In the genomic region with DNA sequence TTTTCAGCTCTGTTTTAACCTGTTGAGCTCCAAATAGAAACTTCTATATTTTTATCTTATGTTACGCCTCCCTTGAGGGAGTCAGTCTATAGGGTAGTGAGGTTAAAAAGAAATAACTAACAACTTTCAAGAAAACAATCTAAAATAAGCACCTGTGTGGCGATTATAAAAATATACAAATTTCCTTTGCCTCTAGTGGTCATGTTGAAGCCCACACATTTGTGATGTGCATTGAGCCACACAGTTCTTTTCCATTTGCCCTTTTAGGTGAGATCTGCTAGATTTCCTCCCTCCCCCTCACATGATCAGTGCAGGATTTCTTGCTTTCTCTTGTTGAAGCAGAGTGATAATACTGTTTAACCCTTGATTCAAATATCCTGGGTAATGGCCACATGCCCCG, we compare ENCODE assay signal across 16 cellular contexts.
"Had no signal": no experiment of that assay in that cellular context is flagged by ENCODE, and none has a peak within 500 bp of the region (broad histone marks: within the 10 kb centered on the region; RNA-seq: fewer than 3 reads in every experiment).

No MANE protein-coding gene starts in this region.

- H3K9me3 ChIP-seq: ovary had no signal

- H3K36me3 ChIP-seq: ovary had no signal

- H3K36me3 Mint-ChIP-seq: activated naive CD4-positive, alpha-beta T cell treated with anti-CD3 and anti-CD28 coated beads, Interleukin-2, amount 50 U/mL, for 72 hours had no signal

- H3K4me1 Mint-ChIP-seq: neural crest cell had no signal

- H3K27ac Mint-ChIP-seq: activated naive CD4-positive, alpha-beta T cell treated with anti-CD3 and anti-CD28 coated beads, Interleukin-2, amount 50 U/mL, for 72 hours; activated T-cell treated with anti-CD3 and anti-CD28 coated beads, Interleukin-2, amount 50 U/mL, for 24 hours; dendritic cell treated with granulocyte-macrophage colony-stimulating factor and Interleukin-4, amounts not matched to agents 40 ng/mL and 50 ng/mL, for 4 days; effector memory CD8-positive, alpha-beta T cell; stimulated activated naive CD8-positive, alpha-beta T cell treated with anti-CD3 and anti-CD28 coated beads, Interleukin-15, amount 100 ng/mL, for 72 hours had no signal

- H3K9me3 Mint-ChIP-seq: activated naive CD4-positive, alpha-beta T cell treated with anti-CD3 and anti-CD28 coated beads, Interleukin-2, amount 50 U/mL, for 72 hours; activated T-cell treated with anti-CD3 and anti-CD28 coated beads, Interleukin-2, amount 50 U/mL, for 24 hours; dendritic cell treated with granulocyte-macrophage colony-stimulating factor and Interleukin-4, amounts not matched to agents 40 ng/mL and 50 ng/mL, for 4 days; effector memory CD8-positive, alpha-beta T cell; stimulated activated naive CD8-positive, alpha-beta T cell treated with anti-CD3 and anti-CD28 coated beads, Interleukin-15, amount 100 ng/mL, for 72 hours had no signal

- H3K4me3 ChIP-seq: ovary had no signal

- H3K27me3 ChIP-seq: ovary had no signal

- H3K4me3 Mint-ChIP-seq: activated T-cell treated with anti-CD3 and anti-CD28 coated beads, Interleukin-2, amount 50 U/mL, for 24 hours; dendritic cell treated with granulocyte-macrophage colony-stimulating factor and Interleukin-4, amounts not matched to agents 40 ng/mL and 50 ng/mL, for 4 days; effector memory CD8-positive, alpha-beta T cell; neural crest cell; stimulated activated naive CD8-positive, alpha-beta T cell treated with anti-CD3 and anti-CD28 coated beads, Interleukin-15, amount 100 ng/mL, for 72 hours had no signal

- H3K27ac ChIP-seq: ovary had no signal

- ATAC-seq: activated naive CD4-positive, alpha-beta T cell treated with anti-CD3 and anti-CD28 coated beads, Interleukin-2, amount 50 U/mL, for 72 hours; effector memory CD8-positive, alpha-beta T cell; stimulated activated naive CD8-positive, alpha-beta T cell treated with anti-CD3 and anti-CD28 coated beads, Interleukin-15, amount 100 ng/mL, for 72 hours had no signal

- H3K27me3 Mint-ChIP-seq: activated T-cell treated with anti-CD3 and anti-CD28 coated beads, Interleukin-2, amount 50 U/mL, for 24 hours; dendritic cell treated with granulocyte-macrophage colony-stimulating factor and Interleukin-4, amounts not matched to agents 40 ng/mL and 50 ng/mL, for 4 days had no signal

- DNase-seq: activated CD4-positive, alpha-beta T cell treated with anti-CD3 and anti-CD28 coated beads, Interleukin-2, amount 50 U/mL, for 1 hour; activated effector memory CD4-positive, alpha-beta T cell treated with Interleukin-2 at 50 U/mL for 16 hours; activated T-cell treated with anti-CD3 and anti-CD28 coated beads, Interleukin-2, amount 50 U/mL, for 24 hours; cerebellar nuclear complex; effector memory CD8-positive, alpha-beta T cell; hypothalamus; kidney glomerular epithelial cell; mesendoderm; ovary; stimulated activated CD4-positive, alpha-beta T cell treated with anti-CD3 and anti-CD28 coated beads, Interleukin-2, amount 100 ng/mL, for 48 hours; stimulated activated CD8-positive, alpha-beta memory T cell treated with anti-CD3 and anti-CD28 coated beads, Interleukin-4, amount 100 ng/mL, for 48 hours; stimulated activated naive CD8-positive, alpha-beta T cell treated with anti-CD3 and anti-CD28 coated beads, Interleukin-15, amount 100 ng/mL, for 72 hours; T1000 had no signal
